In genomic region chr22:20172038-20172613, GRCh38 we compare ENCODE assay signal across 8 cellular contexts. TPM values are rescaled to one million over a fixed set of nuclear protein-coding genes. Genes with fewer than 3 reads are reported as not detected.
"Had no signal": no experiment of that assay in that cellular context is flagged by ENCODE, and none has a peak within 500 bp of the region (broad histone marks: within the 10 kb centered on the region; RNA-seq: fewer than 3 reads in every experiment).

No MANE protein-coding gene starts in this region.

- H3K9ac ChIP-seq: KMS-11 had no signal

- H3K27ac ChIP-seq: HL-60, KMS-11 had no signal

- H3K4me2 ChIP-seq: KMS-11 had no signal

- FAIRE-seq: HepG2, HTR-8/SVneo had no signal

- H3K4me3 Mint-ChIP-seq: IgD-negative memory B cell had no signal

- H3K27ac Mint-ChIP-seq: IgD-negative memory B cell had no signal

- H3K36me3 Mint-ChIP-seq: IgD-negative memory B cell had no signal

- ATAC-seq: HepG2 had no signal

- H3K4me1 Mint-ChIP-seq: IgD-negative memory B cell had no signal

- DNase-seq: IMR-90, KBM-7, KG1 had no signal

- H3K9me3 Mint-ChIP-seq: IgD-negative memory B cell had no signal

RNA-seq across cellular contexts. Expression of gene CCDC188, which starts 21.3 kb away (rescaled TPM):
- total RNA-seq: HepG2, IMR-90 had no signal
- polyA plus RNA-seq: HepG2, IgD-negative memory B cell had no signal
